13 cellular contexts compared by ENCODE assay signal in genomic region chr11:66688561-66689534, GRCh38.
"Had no signal": no experiment of that assay in that cellular context is flagged by ENCODE, and none has a peak within 500 bp of the region (broad histone marks: within the 10 kb centered on the region; RNA-seq: fewer than 3 reads in every experiment).

No MANE protein-coding gene starts in this region.

- H3K27ac ChIP-seq: brain microvascular endothelial cell, testis had no signal

- H3K4me1 ChIP-seq: testis had no signal

- H3K9me3 ChIP-seq: testis had no signal

- H3K36me3 ChIP-seq: brain microvascular endothelial cell had no signal

- H3K4me3 ChIP-seq: testis had no signal

- DNase-seq: activated CD4-positive, alpha-beta T cell treated with anti-CD3 and anti-CD28 coated beads for 4 hours; activated CD8-positive, alpha-beta memory T cell treated with anti-CD3 and anti-CD28 coated beads for 24 hours; amygdala; brain microvascular endothelial cell; cerebellar nuclear complex; endodermal cell; left colon; naive thymus-derived CD8-positive, alpha-beta T cell; occipital lobe; stimulated activated CD4-positive, alpha-beta T cell treated with anti-CD3 and anti-CD28 coated beads, Interleukin-4, amount 100 ng/mL, for 24 hours; stimulated activated naive CD8-positive, alpha-beta T cell treated with anti-CD3 and anti-CD28 coated beads, Interleukin-15, amount 100 ng/mL, for 72 hours; T-helper 9 cell; testis had no signal

- H3K27me3 ChIP-seq: brain microvascular endothelial cell, testis had no signal
